ENCODE assay signal across 1 cellular context in genomic region chr1:218165687-218166088, GRCh38.
TF ChIP-seq lines count a peak whose summit lies in the region.

No MANE protein-coding gene starts in this region.

TF ChIP-seq in IMR-90, 13 proteins besides CTCF, POLR2A, EP300 and RAD21 (continued from another document):
- TF ChIP-seq MXI1 (IDR thresholded peaks at IDR 0.05; ENCODE audit: borderline replicate concordance, low read depth, low read length) = no peak
- TF ChIP-seq USF2 (IDR thresholded peaks at IDR 0.05; ENCODE audit: low read depth, low read length) = no peak
